Comparison of ENCODE assay signal across 1 cellular context in genomic region chr14:70907172-70907995, GRCh38.
TF ChIP-seq lines count a peak whose summit lies in the region.

TSS of gene PCNX1 (plus strand) at chr14:70907459. CDS start at chr14:70907851, 392 bp downstream.

TF ChIP-seq in GM12878, 131 proteins besides CTCF, POLR2A, EP300 and RAD21 (continued from another document and continues in another):
- TF ChIP-seq USF2 (IDR thresholded peaks at IDR 0.05; ENCODE audit: borderline replicate concordance, low read depth, low read length), result no peak
- peak; percentile 97 for TF ChIP-seq SMARCA5 (IDR thresholded peaks at IDR 0.05)
- peak; percentile 62; the same call in 1 of the 2 replicates for TF ChIP-seq BACH1 (IDR thresholded peaks at IDR 0.05; ENCODE audit: borderline replicate concordance)
- 0 out of 2 replicates have a peak, but pooled peaks have one; percentile 16 for TF ChIP-seq MEF2A (IDR thresholded peaks at IDR 0.05; ENCODE audit: insufficient read depth, low read depth, low read length)
- TF ChIP-seq ZNF592 (IDR thresholded peaks at IDR 0.05), result peak; percentile 91
- 0 out of 4 replicates have a peak, but pooled peaks of 1 of the 2 experiments have one; percentile 23 for TF ChIP-seq SRF (IDR thresholded peaks at IDR 0.05; ENCODE audit: low read depth in 2 of 2, low read length in 2 of 2)
- TF ChIP-seq TCF3 (IDR thresholded peaks at IDR 0.05; ENCODE audit: borderline replicate concordance, insufficient read depth, low read depth, low read length), result 0 out of 2 replicates have a peak, but pooled peaks have one; percentile 41
- 0 out of 3 replicates have a peak, but pooled peaks have one; percentile 37 for TF ChIP-seq POU2F2 (IDR thresholded peaks at IDR 0.05; ENCODE audit: borderline replicate concordance, low read depth, low read length)
- peak; percentile 60; the same call in 1 of the 2 replicates for TF ChIP-seq SMAD5 (IDR thresholded peaks at IDR 0.05; ENCODE audit: low read depth)
- peak; percentile 70 for TF ChIP-seq GATAD2B (conservative IDR thresholded peaks at IDR 0.05; ENCODE audit: low read depth)
- TF ChIP-seq PAX5 (IDR thresholded peaks at IDR 0.05; ENCODE audit: borderline replicate concordance, low read depth, low read length), result 0 out of 2 replicates have a peak, but pooled peaks have one; percentile 2
- peak; percentile 75 for TF ChIP-seq LARP7 (IDR thresholded peaks at IDR 0.05)
- TF ChIP-seq MXI1 (IDR thresholded peaks at IDR 0.05; ENCODE audit: low read depth, low read length), result no peak; the same call in 1 of the 2 replicates
- peak; percentile 94 for TF ChIP-seq YY1 (IDR thresholded peaks at IDR 0.05; ENCODE audit: low read depth, low read length)
- TF ChIP-seq CBFB (IDR thresholded peaks at IDR 0.05; ENCODE audit: low read depth), result 0 out of 2 replicates have a peak, but pooled peaks have one; percentile 20
- peak; percentile 32 for TF ChIP-seq SP1 (IDR thresholded peaks at IDR 0.05; ENCODE audit: low read depth, low read length)
- no peak for TF ChIP-seq MAX (IDR thresholded peaks at IDR 0.05; ENCODE audit: low read depth, low read length)
- no peak for TF ChIP-seq PKNOX1 (IDR thresholded peaks at IDR 0.05)
- no peak for TF ChIP-seq IRF4 (IDR thresholded peaks at IDR 0.05; ENCODE audit: low read depth, low read length)
- peak; percentile 89 for TF ChIP-seq ZNF207 (IDR thresholded peaks at IDR 0.05; ENCODE audit: borderline replicate concordance)
- TF ChIP-seq CREB1 (IDR thresholded peaks at IDR 0.05; ENCODE audit: low read depth), result peak; percentile 67
- TF ChIP-seq ZNF217 (IDR thresholded peaks at IDR 0.05), result peak; percentile 74; the same call in 1 of the 2 replicates
- TF ChIP-seq PML (IDR thresholded peaks at IDR 0.05; ENCODE audit: low read length), result no peak
- TF ChIP-seq RFX5 (IDR thresholded peaks at IDR 0.05; ENCODE audit: low read depth, low read length), result no peak
- TF ChIP-seq ZNF24 (IDR thresholded peaks at IDR 0.05), result 0 out of 2 replicates have a peak, but pooled peaks have one; percentile 31
- TF ChIP-seq IKZF2 (IDR thresholded peaks at IDR 0.05), result no peak
- TF ChIP-seq NFXL1 (IDR thresholded peaks at IDR 0.05; ENCODE audit: borderline replicate concordance), result peak; percentile 93
- no peak for TF ChIP-seq CBX5 (IDR thresholded peaks at IDR 0.05; ENCODE audit: low read depth)
- TF ChIP-seq SMC3 (IDR thresholded peaks at IDR 0.05; ENCODE audit: borderline replicate concordance, low read length), result peak; percentile 49; the same call in 1 of the 2 replicates
- TF ChIP-seq ETV6 (conservative IDR thresholded peaks at IDR 0.05 in 1 of 2, IDR thresholded peaks at IDR 0.05 in 1 of 2; ENCODE audit: borderline replicate concordance in 1 of 2, low read depth in 1 of 2), result no peak
- 0 out of 2 replicates have a peak, but pooled peaks have one; percentile 24 for TF ChIP-seq TCF12 (IDR thresholded peaks at IDR 0.05; ENCODE audit: low read depth, low read length)
- 0 out of 2 replicates have a peak, but pooled peaks have one; percentile 26 for TF ChIP-seq E2F4 (IDR thresholded peaks at IDR 0.05; ENCODE audit: low read depth, low read length)
- peak; percentile 49; the same call in 1 of the 2 replicates for TF ChIP-seq ASH2L (IDR thresholded peaks at IDR 0.05; ENCODE audit: borderline replicate concordance, low read depth)
- no peak for TF ChIP-seq HSF1 (IDR thresholded peaks at IDR 0.05; ENCODE audit: low read depth, low read length)
- TF ChIP-seq MYC (IDR thresholded peaks at IDR 0.05; ENCODE audit: insufficient read depth, insufficient read length, insufficient replicate concordance, low read length, severe bottlenecking), result no peak
- no peak for TF ChIP-seq ZBED1 (IDR thresholded peaks at IDR 0.05; ENCODE audit: borderline replicate concordance)
- TF ChIP-seq CHD2 (IDR thresholded peaks at IDR 0.05; ENCODE audit: borderline replicate concordance, low read depth, low read length), result 0 out of 2 replicates have a peak, but pooled peaks have one; percentile 43
- no peak for TF ChIP-seq RUNX3 (IDR thresholded peaks at IDR 0.05; ENCODE audit: low read length)
- TF ChIP-seq BCL3 (IDR thresholded peaks at IDR 0.05; ENCODE audit: borderline replicate concordance, insufficient read depth, low read depth, low read length, poor library complexity, severe bottlenecking), result peak; percentile 5
- TF ChIP-seq NR2C1 (IDR thresholded peaks at IDR 0.05), result 0 out of 2 replicates have a peak, but pooled peaks have one; percentile 16
- no peak for TF ChIP-seq ZNF274 (IDR thresholded peaks at IDR 0.05; ENCODE audit: insufficient read depth, insufficient read length)
- peak; percentile 55 for TF ChIP-seq IKZF1 (conservative IDR thresholded peaks at IDR 0.05)
- TF ChIP-seq ATF7 (IDR thresholded peaks at IDR 0.05; ENCODE audit: low read depth), result no peak
- peak in 1 of 2 experiments; percentile 40; a peak in 1 of 4 replicates for TF ChIP-seq BHLHE40 (IDR thresholded peaks at IDR 0.05; ENCODE audit: borderline replicate concordance in 1 of 2, low read depth in 2 of 2, low read length in 1 of 2)
- TF ChIP-seq DPF2 (IDR thresholded peaks at IDR 0.05), result peak; percentile 54; the same call in 1 of the 2 replicates
- TF ChIP-seq BMI1 (IDR thresholded peaks at IDR 0.05; ENCODE audit: borderline replicate concordance), result no peak
- TF ChIP-seq NR2F1 (conservative IDR thresholded peaks at IDR 0.05), result peak; percentile 59; the same call in 1 of the 2 replicates
- peak; percentile 15 for TF ChIP-seq RELA (IDR thresholded peaks at IDR 0.05; ENCODE audit: borderline replicate concordance, partially characterized antibody)
- TF ChIP-seq CREM (IDR thresholded peaks at IDR 0.05; ENCODE audit: low read depth), result peak; percentile 37; the same call in 1 of the 2 replicates
- TF ChIP-seq MEF2B (IDR thresholded peaks at IDR 0.05; ENCODE audit: partially characterized antibody, poor library complexity, severe bottlenecking), result no peak
- TF ChIP-seq EGR1 (IDR thresholded peaks at IDR 0.05; ENCODE audit: borderline replicate concordance in 1 of 2, low read depth in 2 of 2, low read length in 2 of 2), result peak in 1 of 2 experiments; percentile 27; a peak in 2 of 3 replicates
- TF ChIP-seq POLR2AphosphoS5 (IDR thresholded peaks at IDR 0.05; ENCODE audit: low read length), result peak; percentile 34; the same call in 1 of the 2 replicates
- TF ChIP-seq SREBF2 (IDR thresholded peaks at IDR 0.05; ENCODE audit: low read length), result no peak
- TF ChIP-seq NKRF (conservative IDR thresholded peaks at IDR 0.05), result peak; percentile 40; the same call in 1 of the 2 replicates
- no peak for TF ChIP-seq RBBP5 (conservative IDR thresholded peaks at IDR 0.05)
- 0 out of 2 replicates have a peak, but pooled peaks have one; percentile 44 for TF ChIP-seq IRF3 (IDR thresholded peaks at IDR 0.05)
- TF ChIP-seq RB1 (IDR thresholded peaks at IDR 0.05; ENCODE audit: borderline replicate concordance), result peak; percentile 88; the same call in 1 of the 2 replicates
- TF ChIP-seq ZSCAN29 (IDR thresholded peaks at IDR 0.05), result 0 out of 2 replicates have a peak, but pooled peaks have one; percentile 13
